In the genomic region with DNA sequence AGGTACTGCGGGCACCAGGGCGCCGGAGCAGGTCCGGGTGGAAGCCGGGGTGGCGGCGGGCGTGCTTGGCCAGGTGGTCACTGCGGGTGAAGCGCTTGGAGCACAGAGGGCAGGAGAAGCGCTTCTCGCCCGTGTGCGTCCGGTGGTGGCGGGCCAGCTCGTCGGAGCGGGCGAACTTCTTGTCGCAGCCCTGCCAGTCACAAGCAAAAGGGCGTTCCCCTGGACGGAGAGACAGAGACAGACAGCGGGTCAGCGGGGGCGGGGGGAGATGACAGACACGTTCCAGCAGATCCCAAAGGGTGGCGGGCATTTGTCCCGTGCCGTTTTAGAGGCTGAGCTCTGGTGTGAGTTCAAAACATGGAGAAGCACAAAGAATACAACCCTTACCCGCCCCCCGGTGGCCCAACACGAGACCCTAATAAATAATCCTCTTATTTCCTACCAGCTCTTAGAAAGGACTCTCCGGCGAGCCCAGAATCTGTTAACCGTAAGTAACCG, we compare ENCODE assay signal across 8 cellular contexts. TPM values are rescaled to one million over a fixed set of nuclear protein-coding genes. Genes with fewer than 3 reads are reported as not detected.
A peak's percentile ranks its signal among the peaks of the same experiment; 100 is the strongest.
DNase-seq lines count a peak whose midpoint lies in the region; ATAC-seq and TF ChIP-seq lines count a peak whose summit lies in the region.

No MANE protein-coding gene starts in this region.

- peak overlapping the region; percentile 68 for H3K27ac ChIP-seq in IMR-90 (ENCODE audit: insufficient read depth, low read length)
- peak overlapping the region; percentile 96 for H3K27ac ChIP-seq in left ventricle myocardium inferior (replicated peaks)

- WGBS in IMR-90 (ENCODE audit: extremely low coverage in 2 of 2, insufficient read length in 1 of 2), 2 experiments: 58% methylated on average over 14 of the region's 37 CpGs; no CpG with 5 or more reads in 1 of the 2 experiments

- ATAC-seq in IMR-90 (ENCODE audit: low read depth) (no peak), HG03280 (IDR thresholded peaks at IDR 0.05; ENCODE audit: unreplicated experiment) (no peak), GM18909 (IDR thresholded peaks at IDR 0.05; ENCODE audit: poor library complexity, unreplicated experiment) (no peak)
- no peak for ATAC-seq in stimulated activated memory B cell treated with anti-CD40 and anti-IgM and Interleukin-4, amounts not matched to agents 10 μg/mL and 1 μg/mL and 100 μg/mL, for 72 hours

- H4K8ac ChIP-seq in IMR-90 (ENCODE audit: low read depth in 2 of 2, low read length in 2 of 2): peak overlapping the region in 1 of 2 experiments; percentile 76; a peak in 2 of 4 replicates

- H4K91ac ChIP-seq in IMR-90 (ENCODE audit: insufficient read depth, low read depth, low read length): peak overlapping the region; percentile 80; the same call in 1 of the 2 replicates

- H3K4me3 ChIP-seq in IMR-90 (ENCODE audit: insufficient read depth, low read depth, low read length): no peak overlapping the region
- peak overlapping the region; percentile 69 for H3K4me3 ChIP-seq in left ventricle myocardium inferior

- peak overlapping the region; percentile 70 for H3K4ac ChIP-seq in IMR-90 (ENCODE audit: low read depth, low read length)

- TF ChIP-seq RAD21 in IMR-90 (IDR thresholded peaks at IDR 0.05; ENCODE audit: low read length): no peak

- H3K4me2 ChIP-seq in IMR-90 (ENCODE audit: low read depth, low read length): peak overlapping the region; percentile 80; the same call in 1 of the 2 replicates

- no peaks in the 10 kb centered on the region for H3K9me3 Mint-ChIP-seq in activated CD4-positive, alpha-beta memory T cell treated with anti-CD3 and anti-CD28 coated beads, Interleukin-2, amount 10 ng/mL, durations not matched to agents 7 days and 5 days
- H3K9me3 Mint-ChIP-seq in stimulated activated memory B cell treated with anti-CD40 and anti-IgM and Interleukin-4, amounts not matched to agents 10 μg/mL and 1 μg/mL and 100 μg/mL, for 72 hours: no peaks in the 10 kb centered on the region

- H3K9me1 ChIP-seq in IMR-90 (ENCODE audit: insufficient read depth, low read length): peaks cover 7% of the 10 kb centered on the region; the same call in 1 of the 2 replicates

- no peak overlapping the region; the same call in 1 of the 2 replicates for H2BK120ac ChIP-seq in IMR-90 (ENCODE audit: low read depth, low read length)

- H3K18ac ChIP-seq in IMR-90 (ENCODE audit: low read depth, low read length): no peak overlapping the region

- H4K20me1 ChIP-seq in IMR-90 (ENCODE audit: insufficient read depth, low read length): peaks cover 64% of the 10 kb centered on the region

- peaks cover 16 to 83% of the 10 kb centered on the region in 2 experiments for H3K79me1 ChIP-seq in IMR-90 (ENCODE audit: low read depth in 1 of 2, low read length in 2 of 2)

- peaks cover 59% of the 10 kb centered on the region for H3K4me1 Mint-ChIP-seq in activated CD4-positive, alpha-beta memory T cell treated with anti-CD3 and anti-CD28 coated beads, Interleukin-2, amount 10 ng/mL, durations not matched to agents 7 days and 5 days
- peaks cover 73% of the 10 kb centered on the region for H3K4me1 Mint-ChIP-seq in stimulated activated memory B cell treated with anti-CD40 and anti-IgM and Interleukin-4, amounts not matched to agents 10 μg/mL and 1 μg/mL and 100 μg/mL, for 72 hours

- no peaks in the 10 kb centered on the region for H3K9me3 ChIP-seq in IMR-90 (ENCODE audit: control insufficient read depth, insufficient read depth, low read length)
- no peaks in the 10 kb centered on the region for H3K9me3 ChIP-seq in left ventricle myocardium inferior (replicated peaks)

- H2AFZ ChIP-seq in IMR-90 (replicated peaks; ENCODE audit: low read length, poor library complexity): peak overlapping the region; percentile 60

- TF ChIP-seq CTCF in IMR-90 (conservative IDR thresholded peaks at IDR 0.05; ENCODE audit: low read depth, low read length) (no peak), left ventricle myocardium inferior (IDR thresholded peaks at IDR 0.05; ENCODE audit: borderline replicate concordance) (no peak), GM10248 (IDR thresholded peaks at IDR 0.05; ENCODE audit: control extremely low read depth, extremely low read depth, low read depth, missing control alignments) (no peak)

- no peak overlapping the region; the same call in 1 of the 2 replicates for H4K5ac ChIP-seq in IMR-90 (ENCODE audit: low read depth, low read length)

- DNase-seq in IMR-90 (no peak), left ventricle myocardium inferior (peak; percentile 74), posterior cingulate gyrus (no peak), GM10248 (ENCODE audit: extremely low spot score) (no peak)
- no peak for DNase-seq in activated CD4-positive, alpha-beta memory T cell treated with anti-CD3 and anti-CD28 coated beads, Interleukin-2, amount 10 ng/mL, durations not matched to agents 7 days and 5 days

- no peak overlapping the region for H2BK20ac ChIP-seq in IMR-90 (ENCODE audit: low read depth, low read length)

- H2BK15ac ChIP-seq in IMR-90 (ENCODE audit: low read depth, low read length): no peak overlapping the region

- no peaks in the 10 kb centered on the region for H3K36me3 ChIP-seq in IMR-90 (ENCODE audit: control insufficient read depth, insufficient read depth, low read length)
- H3K36me3 ChIP-seq in left ventricle myocardium inferior: no peaks in the 10 kb centered on the region

- H3K36me3 Mint-ChIP-seq in activated CD4-positive, alpha-beta memory T cell treated with anti-CD3 and anti-CD28 coated beads, Interleukin-2, amount 10 ng/mL, durations not matched to agents 7 days and 5 days (ENCODE audit: low read depth): peaks cover 4% of the 10 kb centered on the region
- H3K36me3 Mint-ChIP-seq in stimulated activated memory B cell treated with anti-CD40 and anti-IgM and Interleukin-4, amounts not matched to agents 10 μg/mL and 1 μg/mL and 100 μg/mL, for 72 hours: peaks cover 12% of the 10 kb centered on the region

- no peak for TF ChIP-seq POLR2A in IMR-90 (IDR thresholded peaks at IDR 0.05; ENCODE audit: low read depth, low read length)

- H3K4me1 ChIP-seq in IMR-90 (ENCODE audit: control insufficient read depth, insufficient read depth, low read length): peaks cover 41% of the 10 kb centered on the region
- H3K4me1 ChIP-seq in left ventricle myocardium inferior: peaks cover 78% of the 10 kb centered on the region

- in situ Hi-C loops in IMR-90 (cut with MboI; ENCODE audit: low sequenced_read_pairs): no loop called here

- H3K9ac ChIP-seq in IMR-90 (ENCODE audit: low read depth, low read length): 0 out of 2 replicates have a peak overlapping the region, but pooled peaks have one; percentile 37

- peak overlapping the region; percentile 68 for H2BK5ac ChIP-seq in IMR-90 (ENCODE audit: low read depth, low read length, poor library complexity, severe bottlenecking)

- H3K27me3 ChIP-seq in IMR-90 (ENCODE audit: control insufficient read depth, insufficient read depth, low read length): no peaks in the 10 kb centered on the region
- H3K27me3 ChIP-seq in left ventricle myocardium inferior (ENCODE audit: low read depth): no peaks in the 10 kb centered on the region

- no peak overlapping the region for H3K14ac ChIP-seq in IMR-90 (replicated peaks; ENCODE audit: low read depth, low read length)

- H3K27ac Mint-ChIP-seq in activated CD4-positive, alpha-beta memory T cell treated with anti-CD3 and anti-CD28 coated beads, Interleukin-2, amount 10 ng/mL, durations not matched to agents 7 days and 5 days: peak overlapping the region; percentile 90
- peak overlapping the region; percentile 91 for H3K27ac Mint-ChIP-seq in stimulated activated memory B cell treated with anti-CD40 and anti-IgM and Interleukin-4, amounts not matched to agents 10 μg/mL and 1 μg/mL and 100 μg/mL, for 72 hours

- CTCF ChIA-PET in IMR-90 (lab: Yijun Ruan, JAX): no interaction called here
- CTCF ChIA-PET in activated CD4-positive, alpha-beta memory T cell treated with anti-CD3 and anti-CD28 coated beads, Interleukin-2, amount 10 ng/mL, durations not matched to agents 7 days and 5 days (lab: Charles Lee): interaction anchor here (1.2 to 1.4 kb wide), 2 partner anchors 22 to 29 kb away, joined by 3 to 4 read pairs; no protein-coding TSS in a partner anchor
- CTCF ChIA-PET in GM10248 (lab: Yijun Ruan, JAX): interaction anchor here (1.4 kb wide), 2 partner anchors 29 to 42 kb away, joined by 3 to 4 read pairs; no protein-coding TSS in a partner anchor

- POLR2A ChIA-PET in IMR-90 (lab: Charles Lee; ENCODE audit: unreplicated experiment) (no interaction called here), GM10248 (lab: Yijun Ruan, JAX) (interaction anchor here (0.6 kb wide), 2 partner anchors 16 to 75 kb away, joined by 3 read pairs; no protein-coding TSS in a partner anchor)
- POLR2A ChIA-PET in activated CD4-positive, alpha-beta memory T cell treated with anti-CD3 and anti-CD28 coated beads, Interleukin-2, amount 10 ng/mL, durations not matched to agents 7 days and 5 days (lab: Charles Lee): interaction anchor here (0.9 to 1.9 kb wide), 6 partner anchors 10 to 43 kb away, joined by 3 to 7 read pairs (median 4); a partner anchor contains a TSS

- no TSS peak for BruUV-seq in IMR-90 (replicated peaks; lab: Mats Ljungman, UMichigan)

- H3K56ac ChIP-seq in IMR-90 (ENCODE audit: extremely low read depth, insufficient read depth, low read length): peak overlapping the region; percentile 32; the same call in 1 of the 2 replicates

- intact Hi-C loops in IMR-90 (cut with micrococcal nuclease) (no loop called here), left ventricle myocardium inferior (cut with micrococcal nuclease) (no loop called here), posterior cingulate gyrus (cut with DNase I) (no loop called here)

- H3K23ac ChIP-seq in IMR-90 (ENCODE audit: low read depth, low read length): peak overlapping the region; percentile 64; the same call in 1 of the 2 replicates

- peak overlapping the region; percentile 78 for H2AK9ac ChIP-seq in IMR-90 (replicated peaks; ENCODE audit: low read depth, low read length, poor library complexity)

- H3K27me3 Mint-ChIP-seq in activated CD4-positive, alpha-beta memory T cell treated with anti-CD3 and anti-CD28 coated beads, Interleukin-2, amount 10 ng/mL, durations not matched to agents 7 days and 5 days: no peaks in the 10 kb centered on the region
- H3K27me3 Mint-ChIP-seq in stimulated activated memory B cell treated with anti-CD40 and anti-IgM and Interleukin-4, amounts not matched to agents 10 μg/mL and 1 μg/mL and 100 μg/mL, for 72 hours: no peaks in the 10 kb centered on the region

- dilution Hi-C loops in IMR-90 (cut with HindIII; ENCODE audit: low sequenced_read_pairs, unreplicated experiment): no loop called here

- H3K4me3 Mint-ChIP-seq in activated CD4-positive, alpha-beta memory T cell treated with anti-CD3 and anti-CD28 coated beads, Interleukin-2, amount 10 ng/mL, durations not matched to agents 7 days and 5 days: peak overlapping the region; percentile 80
- no peak overlapping the region for H3K4me3 Mint-ChIP-seq in stimulated activated memory B cell treated with anti-CD40 and anti-IgM and Interleukin-4, amounts not matched to agents 10 μg/mL and 1 μg/mL and 100 μg/mL, for 72 hours

- H2AK5ac ChIP-seq in IMR-90 (ENCODE audit: low read depth, low read length): peak overlapping the region; percentile 7; the same call in 1 of the 2 replicates

RNA-seq across cellular contexts. Expression of a gene that starts 6.3 kb away (rescaled TPM):
- total RNA-seq in IMR-90 (2012; rRNA removed): 1.4 and 2.5 TPM in 2 replicates
- polyA plus RNA-seq in IMR-90 (2012; rRNA removed): 39.2 and 63.7 TPM in 2 replicates
- polyA plus RNA-seq in IMR-90 (2012; cell fraction: cytosol; rRNA removed): 13.1 and 26.8 TPM in 2 replicates
- 185 and 1,091 TPM in 2 replicates for polyA plus RNA-seq in IMR-90 (2012; cell fraction: nucleus; rRNA removed; ENCODE audit: low replicate concordance)
- total RNA-seq in activated CD4-positive, alpha-beta memory T cell treated with anti-CD3 and anti-CD28 coated beads, Interleukin-2, amount 10 ng/mL, durations not matched to agents 7 days and 5 days: 10 to 100 TPM; 46.5 to 47.5 TPM
- total RNA-seq in left ventricle myocardium inferior: 17.7 TPM

RNA-seq across cellular contexts. Expression of a gene that starts 8.8 kb away (rescaled TPM):
- total RNA-seq in IMR-90 (2012; rRNA removed) (0.90 and 1.7 TPM in 2 replicates), left ventricle myocardium inferior (6.4 TPM)
- 13.1 and 31.4 TPM in 2 replicates for polyA plus RNA-seq in IMR-90 (2012; rRNA removed)
- polyA plus RNA-seq in IMR-90 (2012; cell fraction: cytosol; rRNA removed): 14.5 and 19.8 TPM in 2 replicates
- polyA plus RNA-seq in IMR-90 (2012; cell fraction: nucleus; rRNA removed; ENCODE audit: low replicate concordance): 18.0 and 29.0 TPM in 2 replicates
- total RNA-seq in activated CD4-positive, alpha-beta memory T cell treated with anti-CD3 and anti-CD28 coated beads, Interleukin-2, amount 10 ng/mL, durations not matched to agents 7 days and 5 days: 10 to 100 TPM; 24.6 to 25.7 TPM

RNA-seq across cellular contexts. Expression of a gene that starts 30.7 kb away (rescaled TPM):
- 31.9 and 37.8 TPM in 2 replicates for total RNA-seq in IMR-90 (2012; rRNA removed)
- polyA plus RNA-seq in IMR-90 (2012; rRNA removed): 76.2 and 111 TPM in 2 replicates
- polyA plus RNA-seq in IMR-90 (2012; cell fraction: cytosol; rRNA removed): 52.5 and 129 TPM in 2 replicates
- 86.9 and 244 TPM in 2 replicates for polyA plus RNA-seq in IMR-90 (2012; cell fraction: nucleus; rRNA removed; ENCODE audit: low replicate concordance)
- 100 to 1,000 TPM; 255 to 259 TPM for total RNA-seq in activated CD4-positive, alpha-beta memory T cell treated with anti-CD3 and anti-CD28 coated beads, Interleukin-2, amount 10 ng/mL, durations not matched to agents 7 days and 5 days
- 55.6 TPM for total RNA-seq in left ventricle myocardium inferior

RNA-seq across cellular contexts. Expression of a gene that starts 42.5 kb away (rescaled TPM):
- total RNA-seq in IMR-90 (2012; rRNA removed) (1.4 and 1.6 TPM in 2 replicates), left ventricle myocardium inferior (0.41 TPM)
- polyA plus RNA-seq in IMR-90 (2012; rRNA removed): 8.1 and 9.0 TPM in 2 replicates
- 3.2 and 5.2 TPM in 2 replicates for polyA plus RNA-seq in IMR-90 (2012; cell fraction: cytosol; rRNA removed)
- 28.0 and 38.9 TPM in 2 replicates for polyA plus RNA-seq in IMR-90 (2012; cell fraction: nucleus; rRNA removed; ENCODE audit: low replicate concordance)
- total RNA-seq in activated CD4-positive, alpha-beta memory T cell treated with anti-CD3 and anti-CD28 coated beads, Interleukin-2, amount 10 ng/mL, durations not matched to agents 7 days and 5 days: 10 to 100 TPM; 22.5 to 23.3 TPM

RNA-seq across cellular contexts. Expression of a gene that starts 50.6 kb away (rescaled TPM):
- total RNA-seq in IMR-90 (2012; rRNA removed): 0.28 and 0.36 TPM in 2 replicates
- 2.8 and 3.6 TPM in 2 replicates for polyA plus RNA-seq in IMR-90 (2012; rRNA removed)
- 2.5 and 5.0 TPM in 2 replicates for polyA plus RNA-seq in IMR-90 (2012; cell fraction: cytosol; rRNA removed)
- 4.0 and 16.1 TPM in 2 replicates for polyA plus RNA-seq in IMR-90 (2012; cell fraction: nucleus; rRNA removed; ENCODE audit: low replicate concordance)
- 10 to 100 TPM; 13.3 to 15.5 TPM for total RNA-seq in activated CD4-positive, alpha-beta memory T cell treated with anti-CD3 and anti-CD28 coated beads, Interleukin-2, amount 10 ng/mL, durations not matched to agents 7 days and 5 days
- total RNA-seq in left ventricle myocardium inferior: 1.8 TPM
